10 cellular contexts compared by ENCODE assay signal in genomic region chr12:24025153-24025798, GRCh38.
A peak's percentile ranks its signal among the peaks of the same experiment; 100 is the strongest.
DNase-seq lines count a peak whose midpoint lies in the region; ATAC-seq, FAIRE-seq and TF ChIP-seq lines count a peak whose summit lies in the region.
"Had no signal": no experiment of that assay in that cellular context is flagged by ENCODE, and none has a peak within 500 bp of the region (broad histone marks: within the 10 kb centered on the region; RNA-seq: fewer than 3 reads in every experiment).

No MANE protein-coding gene starts in this region.

- H3K27ac Mint-ChIP-seq in GM23338 (no peak overlapping the region; the same call in 1 of the 2 replicates), glutamatergic neuron (ENCODE audit: unreplicated experiment) (no peak overlapping the region)
- H3K27ac Mint-ChIP-seq: activated naive CD8-positive, alpha-beta T cell treated with anti-CD3 and anti-CD28 coated beads, Interleukin-2, amount 10 ng/mL, durations not matched to agents 7 days and 5 days; IgD-negative memory B cell had no signal

- H4K20me1 ChIP-seq in GM23338 (replicated peaks; ENCODE audit: insufficient read depth): no peaks in the 10 kb centered on the region

- H3K79me2 ChIP-seq in GM23338 (replicated peaks; ENCODE audit: insufficient read depth): no peaks in the 10 kb centered on the region

- no peak overlapping the region for H3K4me3 ChIP-seq in GM23338

- no peaks in the 10 kb centered on the region for H3K36me3 ChIP-seq in GM23338 (ENCODE audit: insufficient read depth)

- ATAC-seq in GM23338: peak; percentile 48; the same call in 2 of the 3 replicates

- TF ChIP-seq CTCF in AG09319 (IDR thresholded peaks at IDR 0.05; ENCODE audit: low read depth, low read length): peak; percentile 17
- TF ChIP-seq CTCF in GM23338 (conservative IDR thresholded peaks at IDR 0.05; ENCODE audit: low read depth in 2 of 2): peak; percentile 57 to 74
- TF ChIP-seq CTCF in glutamatergic neuron (IDR thresholded peaks at IDR 0.05; ENCODE audit: partially characterized antibody, unreplicated experiment): peak; percentile 66

- FAIRE-seq in GM12892 (lab: Jason Lieb, UNC): no peak

- no peaks in the 10 kb centered on the region for H3K36me3 Mint-ChIP-seq in GM23338 (ENCODE audit: low read depth)
- no peaks in the 10 kb centered on the region for H3K36me3 Mint-ChIP-seq in glutamatergic neuron (ENCODE audit: unreplicated experiment)
- H3K36me3 Mint-ChIP-seq: activated naive CD8-positive, alpha-beta T cell treated with anti-CD3 and anti-CD28 coated beads, Interleukin-2, amount 10 ng/mL, durations not matched to agents 7 days and 5 days; IgD-negative memory B cell had no signal

- H3K4me1 Mint-ChIP-seq in GM23338 (peaks cover 13% of the 10 kb centered on the region), glutamatergic neuron (ENCODE audit: low read depth, unreplicated experiment) (peaks cover 4% of the 10 kb centered on the region)
- H3K4me1 Mint-ChIP-seq: activated naive CD8-positive, alpha-beta T cell treated with anti-CD3 and anti-CD28 coated beads, Interleukin-2, amount 10 ng/mL, durations not matched to agents 7 days and 5 days; IgD-negative memory B cell had no signal

- H3K4me3 Mint-ChIP-seq in GM23338 (no peak overlapping the region), glutamatergic neuron (ENCODE audit: unreplicated experiment) (no peak overlapping the region)
- H3K4me3 Mint-ChIP-seq: activated naive CD8-positive, alpha-beta T cell treated with anti-CD3 and anti-CD28 coated beads, Interleukin-2, amount 10 ng/mL, durations not matched to agents 7 days and 5 days; IgD-negative memory B cell had no signal

- H3F3A ChIP-seq in GM23338 (replicated peaks; ENCODE audit: low read depth): no peaks in the 10 kb centered on the region

- DNase-seq in AG09319 (ENCODE audit: extremely low read depth, low read depth) (no peak), GM23338 (ENCODE audit: low spot score) (peak; percentile 52), RKO (ENCODE audit: low spot score) (peak; percentile 41), glutamatergic neuron (no peak), GM12892 (ENCODE audit: insufficient read length) (no peak), LoVo (ENCODE audit: low spot score) (no peak), AG08395 (ENCODE audit: low spot score) (no peak), globus pallidus (ENCODE audit: low spot score) (no peak)
- DNase-seq: activated naive CD8-positive, alpha-beta T cell treated with anti-CD3 and anti-CD28 coated beads, Interleukin-2, amount 10 ng/mL, durations not matched to agents 7 days and 5 days had no signal

- H3K27me3 ChIP-seq in GM23338 (ENCODE audit: insufficient read depth): no peaks in the 10 kb centered on the region

- H3K27me3 Mint-ChIP-seq in GM23338 (ENCODE audit: insufficient read depth, low read depth, poor library complexity) (no peaks in the 10 kb centered on the region), glutamatergic neuron (ENCODE audit: unreplicated experiment) (no peaks in the 10 kb centered on the region)
- H3K27me3 Mint-ChIP-seq: activated naive CD8-positive, alpha-beta T cell treated with anti-CD3 and anti-CD28 coated beads, Interleukin-2, amount 10 ng/mL, durations not matched to agents 7 days and 5 days; IgD-negative memory B cell had no signal

- no peaks in the 10 kb centered on the region; the same call in 2 of the 3 replicates for H3K9me3 Mint-ChIP-seq in GM23338
- no peaks in the 10 kb centered on the region for H3K9me3 Mint-ChIP-seq in glutamatergic neuron (ENCODE audit: unreplicated experiment)
- H3K9me3 Mint-ChIP-seq: IgD-negative memory B cell had no signal

- H2AFZ ChIP-seq in GM23338: no peak overlapping the region

- H3K4me2 ChIP-seq in GM23338: no peak overlapping the region

- no peak for TF ChIP-seq POLR2A in GM12892 (IDR thresholded peaks at IDR 0.05; ENCODE audit: low read depth, low read length)

- H3K4me1 ChIP-seq in GM23338 (ENCODE audit: insufficient read depth): no peaks in the 10 kb centered on the region

- H3K27ac ChIP-seq in GM23338 (ENCODE audit: low read depth): no peak overlapping the region

- H3K9me2 ChIP-seq in GM23338 (ENCODE audit: insufficient read depth): 0 out of 2 replicates have a peak, but pooled peaks cover 4% of the 10 kb centered on the region

TF ChIP-seq in GM23338, 12 proteins besides CTCF, POLR2A, EP300 and RAD21 (continues in another document):
- TF ChIP-seq POLR2AphosphoS5 (IDR thresholded peaks at IDR 0.05; ENCODE audit: low read depth): no peak
- TF ChIP-seq ZNF331 (CRISPR knock-in tag; IDR thresholded peaks at IDR 0.05; ENCODE audit: low read depth): no peak
- TF ChIP-seq REST (IDR thresholded peaks at IDR 0.05; ENCODE audit: unreplicated experiment): no peak
- no peak for TF ChIP-seq ETS1 (IDR thresholded peaks at IDR 0.05)
- TF ChIP-seq EZH2 (IDR thresholded peaks at IDR 0.05; ENCODE audit: low read depth, unreplicated experiment): no peak
- TF ChIP-seq STAT1 (IDR thresholded peaks at IDR 0.05; ENCODE audit: unreplicated experiment): no peak

Comparison
In these comparisons a context has a peak if more than half of its experiments do, and no peak if none do; other contexts are left out.
1. DNase-seq: peak in GM23338 (single experiment) and RKO (single experiment); none in AG09319 (single experiment), glutamatergic neuron (single experiment), GM12892 (single experiment), LoVo (single experiment), AG08395 (single experiment) and globus pallidus (single experiment).
2. Peak in every context shown above with its lines, with median percentiles within 50 percentile points of each other: CTCF ChIP-seq.